In the genomic region with DNA sequence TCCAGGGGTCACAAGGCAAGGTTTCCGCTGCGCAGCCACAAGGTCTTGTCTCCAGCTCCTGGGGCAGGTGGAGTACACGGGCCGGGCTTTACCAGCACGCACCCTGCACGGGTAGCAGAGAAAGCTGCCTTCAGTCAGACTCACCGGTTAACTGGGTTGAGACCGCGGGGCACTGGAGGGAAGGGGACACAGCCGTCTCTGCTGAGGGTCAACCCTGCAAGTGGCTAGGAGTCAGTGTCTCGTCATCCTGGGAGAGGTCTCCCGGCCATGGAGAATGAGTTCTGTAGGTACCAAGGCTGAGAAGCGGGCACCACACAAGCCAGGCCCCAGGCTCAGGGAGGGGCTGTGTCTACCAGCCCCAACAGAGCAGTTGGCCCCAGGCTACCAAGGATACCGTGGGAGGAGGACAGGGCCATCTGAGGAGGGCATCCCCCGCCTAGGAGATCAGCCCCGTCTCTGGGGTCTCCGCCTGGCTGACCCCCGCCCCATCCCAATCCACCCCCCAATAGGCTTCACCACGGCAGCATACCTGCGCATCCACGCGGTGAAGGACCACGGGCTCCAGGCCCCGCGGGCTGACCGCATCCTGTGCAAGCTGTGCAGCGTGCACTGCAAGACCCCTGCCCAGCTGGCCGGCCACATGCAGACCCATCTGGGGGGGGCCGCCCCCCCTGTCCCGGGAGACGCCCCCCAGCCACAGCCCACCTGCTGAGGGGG, we compare ENCODE assay signal across 8 cellular contexts. TPM values are rescaled to one million over a fixed set of nuclear protein-coding genes. Genes with fewer than 3 reads are reported as not detected.
DNase-seq lines count a peak whose midpoint lies in the region; ATAC-seq and TF ChIP-seq lines count a peak whose summit lies in the region.

No MANE protein-coding gene starts in this region.

- no peaks in the 10 kb centered on the region for H3K27me3 ChIP-seq in A673 (replicated peaks; ENCODE audit: insufficient read depth, low read depth, low read length, poor library complexity)
- no peaks in the 10 kb centered on the region for H3K27me3 ChIP-seq in HUES6 (ENCODE audit: control insufficient read depth, insufficient read depth, low read length)
- peaks cover 21% of the 10 kb centered on the region for H3K27me3 ChIP-seq in mucosa of stomach (ENCODE audit: control insufficient read depth, insufficient read depth, low read length)

- H3K27ac ChIP-seq in A673 (ENCODE audit: low read depth, low read length, poor library complexity, severe bottlenecking) (peak overlapping the region; percentile 95), HUES6 (ENCODE audit: low read depth, low read length) (no peak overlapping the region)

- no peak for DNase-seq in A673 (ENCODE audit: low spot score)
- no peak for DNase-seq in T-helper 9 cell
- no peak for DNase-seq in NCI-H774 (lab: John Stamatoyannopoulos, UW)

- H3K9me3 Mint-ChIP-seq in brain: no peaks in the 10 kb centered on the region

- TF ChIP-seq CTCF in A673 (conservative IDR thresholded peaks at IDR 0.05; ENCODE audit: low read depth, low read length) (no peak), brain (conservative IDR thresholded peaks at IDR 0.05) (no peak)

- H3K4me3 ChIP-seq in A673 (ENCODE audit: low read depth, low read length, poor library complexity, severe bottlenecking) (peak overlapping the region; percentile 58), HUES6 (ENCODE audit: low read depth, low read length) (peak overlapping the region; percentile 73), mucosa of stomach (ENCODE audit: low read length) (no peak overlapping the region)

- intact Hi-C loops in A673 (cut with micrococcal nuclease; ENCODE audit: unreplicated experiment): loop anchor here (2.0 kb wide), 1 partner anchor 212 kb away; no protein-coding TSS in a partner anchor

- peak overlapping the region; percentile 97 to 99 (median 98) for H3K27ac Mint-ChIP-seq in brain

- BruUV-seq in A673 (replicated peaks; lab: Mats Ljungman, UMichigan): no TSS peak

- H3K9me3 ChIP-seq in A673 (ENCODE audit: low read depth, low read length, poor library complexity, severe bottlenecking) (no peaks in the 10 kb centered on the region), HUES6 (ENCODE audit: control insufficient read depth, insufficient read depth, low read depth, low read length) (no peaks in the 10 kb centered on the region), mucosa of stomach (ENCODE audit: control insufficient read depth, low read length) (no peaks in the 10 kb centered on the region)

- peaks cover 67% of the 10 kb centered on the region for H3K4me1 Mint-ChIP-seq in brain

- H3K4me1 ChIP-seq in A673 (ENCODE audit: insufficient read depth, low read length, poor library complexity, severe bottlenecking) (peaks cover 47% of the 10 kb centered on the region), HUES6 (ENCODE audit: control insufficient read depth, insufficient read depth, low read length) (peaks cover 47% of the 10 kb centered on the region), mucosa of stomach (ENCODE audit: control insufficient read depth, insufficient read depth, low read length) (peaks cover 61% of the 10 kb centered on the region)

- peaks cover 28% of the 10 kb centered on the region for H3K36me3 ChIP-seq in A673 (ENCODE audit: insufficient read depth, low read length, poor library complexity, severe bottlenecking)
- H3K36me3 ChIP-seq in HUES6 (ENCODE audit: control insufficient read depth, insufficient read depth, low read length): peaks cover 32% of the 10 kb centered on the region
- H3K36me3 ChIP-seq in mucosa of stomach (ENCODE audit: control insufficient read depth, insufficient read depth, low read length): peaks cover 5% of the 10 kb centered on the region

- POLR2A ChIA-PET in A673 (lab: Charles Lee; ENCODE audit: low non-redundant PET): no interaction called here

- peaks cover 16% of the 10 kb centered on the region for H3K27me3 Mint-ChIP-seq in brain

- H3K9ac ChIP-seq in HUES6 (ENCODE audit: low read length): peak overlapping the region; percentile 53
- peak overlapping the region; percentile 66 for H3K9ac ChIP-seq in mucosa of stomach (ENCODE audit: low read length)

- CTCF ChIA-PET in A673 (lab: Charles Lee): no interaction called here

- ATAC-seq in HG03432 (IDR thresholded peaks at IDR 0.05; ENCODE audit: unreplicated experiment) (no peak), GM19023 (IDR thresholded peaks at IDR 0.05; ENCODE audit: unreplicated experiment) (no peak)

- peak overlapping the region; percentile 86 to 94 (median 91) for H3K4me3 Mint-ChIP-seq in brain

- H3K36me3 Mint-ChIP-seq in brain: peaks cover 12% of the 10 kb centered on the region

RNA-seq across cellular contexts. Expression of a gene that starts 2.8 kb away (rescaled TPM):
- total RNA-seq in A673 (2021): 9.0 TPM in 2 replicates
- polyA plus RNA-seq in brain (ENCODE audit: insufficient read depth, low read depth, low replicate concordance): 55.1 TPM

RNA-seq across cellular contexts. Expression of a gene that starts 2.9 kb away (rescaled TPM):
- total RNA-seq in A673 (2021): 457 and 516 TPM in 2 replicates
- polyA plus RNA-seq in brain (ENCODE audit: insufficient read depth, low read depth, low replicate concordance): 626 TPM

RNA-seq across cellular contexts. Expression of a gene that starts 6.8 kb away (rescaled TPM):
- 47.4 and 50.0 TPM in 2 replicates for total RNA-seq in A673 (2021)
- 57.0 TPM for polyA plus RNA-seq in brain (ENCODE audit: insufficient read depth, low read depth, low replicate concordance)

RNA-seq across cellular contexts. Expression of a gene that starts 11.1 kb away (rescaled TPM):
- total RNA-seq in A673 (2021): 5.6 and 7.1 TPM in 2 replicates
- 31.7 TPM for polyA plus RNA-seq in brain (ENCODE audit: insufficient read depth, low read depth, low replicate concordance)

RNA-seq across cellular contexts. Expression of a gene that starts 18.6 kb away (rescaled TPM):
- total RNA-seq in A673 (2021): 171 and 186 TPM in 2 replicates
- polyA plus RNA-seq in brain (ENCODE audit: insufficient read depth, low read depth, low replicate concordance): 129 TPM
